In the genomic region with DNA sequence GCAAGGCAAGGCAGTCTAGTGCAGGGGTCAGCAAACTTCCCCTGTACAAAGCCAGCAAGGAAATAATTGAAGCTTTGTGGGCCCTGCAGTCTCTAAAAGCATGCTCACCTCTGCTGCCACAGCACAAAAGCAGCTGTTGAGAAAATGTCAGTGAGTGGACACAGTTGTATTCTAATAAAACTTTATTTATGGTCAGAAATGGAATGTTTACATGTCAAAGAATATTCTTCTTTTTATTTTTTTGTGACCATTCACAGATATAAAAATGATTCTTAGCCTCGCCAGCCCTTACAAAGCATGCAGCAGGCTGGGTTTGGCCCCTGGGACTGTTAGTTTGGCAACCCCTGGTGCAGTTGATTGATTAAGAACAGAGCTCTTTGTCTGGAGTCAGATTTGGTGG, we compare ENCODE assay signal across 35 cellular contexts.
"Had no signal": no experiment of that assay in that cellular context is flagged by ENCODE, and none has a peak within 500 bp of the region (broad histone marks: within the 10 kb centered on the region; RNA-seq: fewer than 3 reads in every experiment).

No MANE protein-coding gene starts in this region.

- H3K27ac Mint-ChIP-seq: activated B cell treated with CpG ODN at 0.5 μM for 24 hours; activated CD4-positive, alpha-beta memory T cell treated with anti-CD3 and anti-CD28 coated beads for 36 hours; activated CD4-positive, alpha-beta T cell treated with anti-CD3 and anti-CD28 coated beads, Interleukin-2, amount 10 ng/mL, durations not matched to agents 24 days and 14 days; activated CD8-positive, alpha-beta memory T cell treated with anti-CD3 and anti-CD28 coated beads, Interleukin-2, amount 10 ng/mL, durations not matched to agents 7 days and 5 days; activated CD8-positive, alpha-beta T cell treated with anti-CD3 and anti-CD28 coated beads, Interleukin-2, amount 10 ng/mL, durations not matched to agents 7 days and 5 days; activated naive CD8-positive, alpha-beta T cell; activated T-helper 1 cell treated with anti-CD3 and anti-CD28 coated beads, Interleukin-12 subunit alpha, Interleukin-12 subunit beta, Interleukin-2, Interleukin-4 antibody, amounts not matched to agents 30 ng/mL and 10 ng/mL and 1 ng/mL, durations not matched to agents 14 hours and 24 hours and 36 hours; T-helper 17 cell; T-helper 2 cell treated with Interferon-gamma antibody and Interleukin-4, amounts not matched to agents 5 μg/mL and 100 μg/mL, for 36 hours had no signal

- H3K27me3 Mint-ChIP-seq: activated CD4-positive, alpha-beta memory T cell treated with anti-CD3 and anti-CD28 coated beads for 36 hours; activated CD4-positive, alpha-beta T cell treated with anti-CD3 and anti-CD28 coated beads, Interleukin-2, amount 10 ng/mL, durations not matched to agents 24 days and 14 days; activated CD8-positive, alpha-beta memory T cell treated with anti-CD3 and anti-CD28 coated beads, Interleukin-2, amount 10 ng/mL, durations not matched to agents 7 days and 5 days; activated naive CD8-positive, alpha-beta T cell; T-helper 17 cell had no signal

- H3K4me1 ChIP-seq: esophagus muscularis mucosa, foreskin keratinocyte, gastrocnemius medialis, heart left ventricle had no signal

- ATAC-seq: activated CD4-positive, CD25-positive, alpha-beta regulatory T cell treated with anti-CD3 and anti-CD28 coated beads, Interleukin-2, amount 50 U/mL, for 24 hours; activated CD8-positive, alpha-beta memory T cell treated with anti-CD3 and anti-CD28 coated beads, Interleukin-2, amount 10 ng/mL, durations not matched to agents 7 days and 5 days; activated CD8-positive, alpha-beta T cell treated with anti-CD3 and anti-CD28 coated beads, Interleukin-2, amount 10 ng/mL, durations not matched to agents 7 days and 5 days; foreskin keratinocyte; gastrocnemius medialis; heart left ventricle; T-helper 17 cell had no signal

- H3K4me1 Mint-ChIP-seq: activated B cell treated with CpG ODN at 0.5 μM for 24 hours; activated CD4-positive, alpha-beta T cell treated with anti-CD3 and anti-CD28 coated beads, Interleukin-2, amount 10 ng/mL, durations not matched to agents 24 days and 14 days; activated CD8-positive, alpha-beta memory T cell treated with anti-CD3 and anti-CD28 coated beads, Interleukin-2, amount 10 ng/mL, durations not matched to agents 7 days and 5 days; central memory CD8-positive, alpha-beta T cell; T-helper 17 cell had no signal

- FAIRE-seq: astrocyte, bronchial epithelial cell, colon had no signal

- H3K27ac ChIP-seq: brain microvascular endothelial cell, esophagus muscularis mucosa, foreskin keratinocyte, gastrocnemius medialis, heart left ventricle, WERI-Rb-1 had no signal

- H3K9me3 ChIP-seq: esophagus muscularis mucosa, gastrocnemius medialis, heart left ventricle had no signal

- H3K4me3 Mint-ChIP-seq: activated B cell treated with CpG ODN at 0.5 μM for 24 hours; activated CD4-positive, alpha-beta memory T cell treated with anti-CD3 and anti-CD28 coated beads for 36 hours; activated CD4-positive, alpha-beta T cell treated with anti-CD3 and anti-CD28 coated beads, Interleukin-2, amount 10 ng/mL, durations not matched to agents 24 days and 14 days; activated CD8-positive, alpha-beta memory T cell treated with anti-CD3 and anti-CD28 coated beads, Interleukin-2, amount 10 ng/mL, durations not matched to agents 7 days and 5 days; activated CD8-positive, alpha-beta T cell treated with anti-CD3 and anti-CD28 coated beads, Interleukin-2, amount 10 ng/mL, durations not matched to agents 7 days and 5 days; activated naive CD8-positive, alpha-beta T cell; activated T-helper 1 cell treated with anti-CD3 and anti-CD28 coated beads, Interleukin-12 subunit alpha, Interleukin-12 subunit beta, Interleukin-2, Interleukin-4 antibody, amounts not matched to agents 30 ng/mL and 10 ng/mL and 1 ng/mL, durations not matched to agents 14 hours and 24 hours and 36 hours; central memory CD8-positive, alpha-beta T cell; T-helper 17 cell; T-helper 2 cell treated with Interferon-gamma antibody and Interleukin-4, amounts not matched to agents 5 μg/mL and 100 μg/mL, for 36 hours had no signal

- H3K27me3 ChIP-seq: brain microvascular endothelial cell, esophagus muscularis mucosa, foreskin keratinocyte, gastrocnemius medialis had no signal

- DNase-seq: activated B cell treated with CpG ODN at 0.5 μM for 24 hours; activated CD4-positive, alpha-beta memory T cell treated with anti-CD3 and anti-CD28 coated beads for 36 hours; activated CD4-positive, alpha-beta T cell treated with anti-CD3 and anti-CD28 coated beads, Interleukin-2, amount 10 ng/mL, durations not matched to agents 24 days and 14 days; activated CD8-positive, alpha-beta memory T cell treated with anti-CD3 and anti-CD28 coated beads, Interleukin-2, amount 10 ng/mL, durations not matched to agents 7 days and 5 days; activated CD8-positive, alpha-beta memory T cell treated with anti-CD3 and anti-CD28 coated beads, Interleukin-2, amount 50 U/mL, for 4 hours; activated CD8-positive, alpha-beta T cell treated with anti-CD3 and anti-CD28 coated beads, Interleukin-2, amount 10 ng/mL, durations not matched to agents 7 days and 5 days; activated gamma-delta T cell; activated naive CD4-positive, alpha-beta T cell treated with anti-CD3 and anti-CD28 coated beads, Interleukin-2, amount 50 U/mL, for 16 hours; activated naive CD4-positive, alpha-beta T cell treated with Interleukin-2 at 50 U/mL for 16 hours; activated T-cell treated with anti-CD3 and anti-CD28 coated beads, Interleukin-2, amount 50 U/mL, for 1 hour; activated T-cell treated with anti-CD3 and anti-CD28 coated beads, Interleukin-2, amount 50 U/mL, for 48 hours; amniotic stem cell; anterior cingulate cortex; brain microvascular endothelial cell; cortex of kidney; dermis blood vessel endothelial cell; effector memory CD4-positive, alpha-beta T cell; erythroblast; foreskin keratinocyte; gastrocnemius medialis; glutamatergic neuron; heart left ventricle; T-helper 1 cell; T-helper 17 cell; T1000; WERI-Rb-1 had no signal

- H3K9me3 Mint-ChIP-seq: activated B cell treated with CpG ODN at 0.5 μM for 24 hours; activated CD4-positive, alpha-beta memory T cell treated with anti-CD3 and anti-CD28 coated beads for 36 hours; activated CD4-positive, alpha-beta T cell treated with anti-CD3 and anti-CD28 coated beads, Interleukin-2, amount 10 ng/mL, durations not matched to agents 24 days and 14 days; activated T-helper 1 cell treated with anti-CD3 and anti-CD28 coated beads, Interleukin-12 subunit alpha, Interleukin-12 subunit beta, Interleukin-2, Interleukin-4 antibody, amounts not matched to agents 30 ng/mL and 10 ng/mL and 1 ng/mL, durations not matched to agents 14 hours and 24 hours and 36 hours; central memory CD8-positive, alpha-beta T cell; T-helper 2 cell treated with Interferon-gamma antibody and Interleukin-4, amounts not matched to agents 5 μg/mL and 100 μg/mL, for 36 hours had no signal

- H3K4me3 ChIP-seq: esophagus muscularis mucosa, gastrocnemius medialis, heart left ventricle had no signal

- H3K36me3 ChIP-seq: brain microvascular endothelial cell, esophagus muscularis mucosa, gastrocnemius medialis, heart left ventricle, WERI-Rb-1 had no signal

- H3K36me3 Mint-ChIP-seq: activated CD4-positive, alpha-beta memory T cell treated with anti-CD3 and anti-CD28 coated beads for 36 hours; activated CD8-positive, alpha-beta memory T cell treated with anti-CD3 and anti-CD28 coated beads, Interleukin-2, amount 10 ng/mL, durations not matched to agents 7 days and 5 days; activated naive CD8-positive, alpha-beta T cell had no signal
